In genomic region chr1:116379057-116379630, GRCh38 we compare ENCODE assay signal across 12 cellular contexts. TPM values are rescaled to one million over a fixed set of nuclear protein-coding genes. Genes with fewer than 3 reads are reported as not detected.
A peak's percentile ranks its signal among the peaks of the same experiment; 100 is the strongest.
DNase-seq lines count a peak whose midpoint lies in the region; ATAC-seq and TF ChIP-seq lines count a peak whose summit lies in the region.
"Had no signal": no experiment of that assay in that cellular context is flagged by ENCODE, and none has a peak within 500 bp of the region (broad histone marks: within the 10 kb centered on the region; RNA-seq: fewer than 3 reads in every experiment).

No MANE protein-coding gene starts in this region.

- ATAC-seq in activated CD8-positive, alpha-beta T cell treated with anti-CD3 and anti-CD28 coated beads, Interleukin-2, amount 10 ng/mL, durations not matched to agents 7 days and 5 days: no peak
- ATAC-seq in GM18502 (IDR thresholded peaks at IDR 0.05; ENCODE audit: poor library complexity, unreplicated experiment) (no peak), GM21529 (IDR thresholded peaks at IDR 0.05; ENCODE audit: unreplicated experiment) (no peak)

- POLR2A ChIA-PET in activated CD8-positive, alpha-beta T cell treated with anti-CD3 and anti-CD28 coated beads, Interleukin-2, amount 10 ng/mL, durations not matched to agents 7 days and 5 days (lab: Charles Lee): no interaction called here

- no peaks in the 10 kb centered on the region for H3K9me3 Mint-ChIP-seq in activated CD8-positive, alpha-beta T cell treated with anti-CD3 and anti-CD28 coated beads, Interleukin-2, amount 10 ng/mL, durations not matched to agents 7 days and 5 days (ENCODE audit: insufficient read depth)

- H3K4me3 ChIP-seq in GM23248 (no peak overlapping the region), right atrium auricular region (no peak overlapping the region), skeletal muscle tissue (ENCODE audit: low read length in 3 of 3) (no peak overlapping the region)
- H3K4me3 ChIP-seq in effector memory CD4-positive, alpha-beta T cell (ENCODE audit: insufficient read depth, low read depth, low read length, poor library complexity, severe bottlenecking): no peak overlapping the region

- peak overlapping the region; percentile 27 for H3K27ac Mint-ChIP-seq in activated CD8-positive, alpha-beta T cell treated with anti-CD3 and anti-CD28 coated beads, Interleukin-2, amount 10 ng/mL, durations not matched to agents 7 days and 5 days

- H3K9ac ChIP-seq in GM23248: peak overlapping the region; percentile 95; the same call in 1 of the 2 replicates
- peak overlapping the region in 1 of 3 donors; percentile 8 for H3K9ac ChIP-seq in skeletal muscle tissue (ENCODE audit: low read depth in 1 of 3, low read length in 3 of 3)

- H3K36me3 ChIP-seq in GM23248 (ENCODE audit: low read depth) (0 out of 2 replicates have a peak, but pooled peaks cover under 1% of the 10 kb centered on the region), right atrium auricular region (peaks cover 2% of the 10 kb centered on the region), skeletal muscle tissue (ENCODE audit: control insufficient read depth in 3 of 3, insufficient read depth in 3 of 3, low read length in 3 of 3) (peaks cover 0 to 1% (median 0%) of the 10 kb centered on the region in 3 donors)
- peaks cover 5% of the 10 kb centered on the region for H3K36me3 ChIP-seq in effector memory CD4-positive, alpha-beta T cell (ENCODE audit: control insufficient read depth, insufficient read depth, low read length)

- peaks cover 41% of the 10 kb centered on the region for H3K36me3 Mint-ChIP-seq in activated CD8-positive, alpha-beta T cell treated with anti-CD3 and anti-CD28 coated beads, Interleukin-2, amount 10 ng/mL, durations not matched to agents 7 days and 5 days (ENCODE audit: low read depth)

- H3F3A ChIP-seq in GM23248 (ENCODE audit: insufficient read depth): peaks cover 58% of the 10 kb centered on the region

- H4K20me1 ChIP-seq in GM23248 (ENCODE audit: insufficient read depth): no peaks in the 10 kb centered on the region

- H3K4me3 Mint-ChIP-seq in activated CD8-positive, alpha-beta T cell treated with anti-CD3 and anti-CD28 coated beads, Interleukin-2, amount 10 ng/mL, durations not matched to agents 7 days and 5 days: no peak overlapping the region

- no peaks in the 10 kb centered on the region for H3K9me3 ChIP-seq in GM23248 (ENCODE audit: low read depth)
- no peaks in the 10 kb centered on the region for H3K9me3 ChIP-seq in right atrium auricular region
- no peaks in the 10 kb centered on the region for H3K9me3 ChIP-seq in skeletal muscle tissue (ENCODE audit: control insufficient read depth in 3 of 3, low read length in 3 of 3)
- no peaks in the 10 kb centered on the region for H3K9me3 ChIP-seq in effector memory CD4-positive, alpha-beta T cell (ENCODE audit: control insufficient read depth, low read length)

- H3K9me2 ChIP-seq in GM23248 (ENCODE audit: insufficient read depth): no peaks in the 10 kb centered on the region

- in situ Hi-C loops in GM23248 (cut with MboI): no loop called here

- peaks cover 56% of the 10 kb centered on the region for H3K4me1 ChIP-seq in GM23248 (ENCODE audit: insufficient read depth)
- peaks cover 0 to 100% of the 10 kb centered on the region in 2 donors for H3K4me1 ChIP-seq in right atrium auricular region
- H3K4me1 ChIP-seq in skeletal muscle tissue (ENCODE audit: control insufficient read depth in 3 of 3, insufficient read depth in 3 of 3, low read length in 3 of 3): peaks cover 73% of the 10 kb centered on the region in 3 donors
- peaks cover 56% of the 10 kb centered on the region for H3K4me1 ChIP-seq in effector memory CD4-positive, alpha-beta T cell (ENCODE audit: control insufficient read depth, insufficient read depth, low read length, poor library complexity, severe bottlenecking)

- peak; percentile 57 for DNase-seq in GM23248
- DNase-seq in activated CD8-positive, alpha-beta T cell treated with anti-CD3 and anti-CD28 coated beads, Interleukin-2, amount 10 ng/mL, durations not matched to agents 7 days and 5 days: no peak
- no peak for DNase-seq in right atrium auricular region (ENCODE audit: low spot score)
- DNase-seq in Kasumi-1 (lab: John Stamatoyannopoulos, UW): no peak
- DNase-seq in effector memory CD4-positive, alpha-beta T cell: no peak
- DNase-seq: activated CD4-positive, alpha-beta T cell treated with anti-CD3 and anti-CD28 coated beads, Interleukin-2, amount 50 U/mL, for 1 hour; cortex of kidney; GDM1; NCI-H1048 had no signal

- TF ChIP-seq CTCF in right atrium auricular region (IDR thresholded peaks at IDR 0.05): no peak

- CTCF ChIA-PET in activated CD8-positive, alpha-beta T cell treated with anti-CD3 and anti-CD28 coated beads, Interleukin-2, amount 10 ng/mL, durations not matched to agents 7 days and 5 days (lab: Charles Lee): no interaction called here

- H2AFZ ChIP-seq in GM23248: no peak overlapping the region

- H3K27me3 ChIP-seq in GM23248 (replicated peaks; ENCODE audit: insufficient read depth) (no peaks in the 10 kb centered on the region), right atrium auricular region (no peaks in the 10 kb centered on the region), skeletal muscle tissue (ENCODE audit: control insufficient read depth in 3 of 3, insufficient read depth in 3 of 3, low read length in 3 of 3) (no peaks in the 10 kb centered on the region)
- H3K27me3 ChIP-seq in effector memory CD4-positive, alpha-beta T cell (replicated peaks; ENCODE audit: control insufficient read depth, insufficient read depth, low read length, poor library complexity, severe bottlenecking): no peaks in the 10 kb centered on the region

- H3K4me2 ChIP-seq in GM23248 (ENCODE audit: unreplicated experiment): no peak overlapping the region

- no peaks in the 10 kb centered on the region for H3K27me3 Mint-ChIP-seq in activated CD8-positive, alpha-beta T cell treated with anti-CD3 and anti-CD28 coated beads, Interleukin-2, amount 10 ng/mL, durations not matched to agents 7 days and 5 days (ENCODE audit: low read depth)

- 54 to 58% methylated on average over 2 of the region's 2 CpGs for WGBS in GM23248 (ENCODE audit: low coverage in 1 of 2, low lambda C conversion rate in 2 of 2, missing lambda C conversion rate in 2 of 2), 2 experiments

- peaks cover 90% of the 10 kb centered on the region for H3K79me2 ChIP-seq in GM23248 (ENCODE audit: insufficient read depth)

- peaks cover 83% of the 10 kb centered on the region for H3K4me1 Mint-ChIP-seq in activated CD8-positive, alpha-beta T cell treated with anti-CD3 and anti-CD28 coated beads, Interleukin-2, amount 10 ng/mL, durations not matched to agents 7 days and 5 days (ENCODE audit: low read depth)

- peak overlapping the region; percentile 97 for H3K27ac ChIP-seq in GM23248
- peak overlapping the region; percentile 90 to 98 for H3K27ac ChIP-seq in right atrium auricular region
- peak overlapping the region; percentile 90 for H3K27ac ChIP-seq in skeletal muscle tissue (ENCODE audit: low read depth, low read length)
- H3K27ac ChIP-seq in effector memory CD4-positive, alpha-beta T cell (ENCODE audit: insufficient read depth, low read length, poor library complexity, severe bottlenecking): no peak overlapping the region

RNA-seq across cellular contexts. Expression of gene ATP1A1, which starts 6.1 kb away (rescaled TPM):
- total RNA-seq in GM23248 (2014; rRNA removed; shearing (Covaris generic)): 50.2 and 66.4 TPM in 2 replicates
- polyA plus RNA-seq in GM23248 (2016; fragmentation: Nextera tagmentation; extraction: Ambion mirVana): 108 and 116 TPM in 2 replicates
- 100 to 1,000 TPM; 203 to 204 TPM for total RNA-seq in activated CD8-positive, alpha-beta T cell treated with anti-CD3 and anti-CD28 coated beads, Interleukin-2, amount 10 ng/mL, durations not matched to agents 7 days and 5 days
- total RNA-seq in right atrium auricular region (100 to 1,000 TPM; 148 to 256 TPM), skeletal muscle tissue (74.1 TPM)
